ENCODE assay signal across 7 cellular contexts in genomic region chr16:57187902-57188710, GRCh38. TPM values are rescaled to one million over a fixed set of nuclear protein-coding genes. Genes with fewer than 3 reads are reported as not detected.
A peak's percentile ranks its signal among the peaks of the same experiment; 100 is the strongest.
DNase-seq lines count a peak whose midpoint lies in the region; ATAC-seq and TF ChIP-seq lines count a peak whose summit lies in the region.
"Not testable (repeated sequence)": the region's sequence is repeated elsewhere in the genome, so short reads cannot be mapped to it uniquely, and the experiment has no call there.

No MANE protein-coding gene starts in this region.

- peak overlapping the region; percentile 95 for H3K27ac Mint-ChIP-seq in activated B cell treated with CpG ODN at 0.5 μM for 24 hours

- H3K27ac ChIP-seq in brain microvascular endothelial cell; mesendoderm (ENCODE audit: low read depth, low read length): not testable (repeated sequence)

- H4K8ac ChIP-seq in mesendoderm (ENCODE audit: low read depth, low read length), result not testable (repeated sequence)

- H3K56ac ChIP-seq in mesendoderm (ENCODE audit: low read length), result peak overlapping the region; percentile 97

- peak overlapping the region; percentile 68 for H3K4me3 Mint-ChIP-seq in activated B cell treated with CpG ODN at 0.5 μM for 24 hours

- 100% methylated on average over 2 of the region's 18 CpGs for WGBS in mesendoderm (ENCODE audit: extremely low coverage, insufficient coverage, low lambda C conversion rate)

- not testable (repeated sequence) for H3K9me3 Mint-ChIP-seq in activated B cell treated with CpG ODN at 0.5 μM for 24 hours

- not testable (repeated sequence) for H3K23ac ChIP-seq in mesendoderm (ENCODE audit: low read length)

- not testable (repeated sequence) for DNase-seq in GM12864 (ENCODE audit: low read depth); MG63; activated B cell treated with CpG ODN at 0.5 μM for 24 hours; brain microvascular endothelial cell; fibroblast of the aortic adventitia (ENCODE audit: low read depth); mesendoderm; retinal pigment epithelial cell (ENCODE audit: low read depth)

- not testable (repeated sequence) for H3K27me3 ChIP-seq in MG63; brain microvascular endothelial cell (replicated peaks); mesendoderm (ENCODE audit: insufficient read depth, low read length, poor library complexity)

- intact Hi-C loops in activated B cell treated with CpG ODN at 0.5 μM for 24 hours (cut with micrococcal nuclease), result loop anchor here (2.0 to 5.0 kb wide), 3 partner anchors 231 to 457 kb away; partner anchors contain the start of genes CCDC102A and NUP93

- CTCF ChIA-PET in activated B cell treated with CpG ODN at 0.5 μM for 24 hours (lab: Charles Lee), result not testable (repeated sequence)

- not testable (repeated sequence) for H2BK5ac ChIP-seq in mesendoderm (ENCODE audit: low read length)

- peaks cover 18% of the 10 kb centered on the region for H3K36me3 Mint-ChIP-seq in activated B cell treated with CpG ODN at 0.5 μM for 24 hours (ENCODE audit: low read depth)

- H2BK120ac ChIP-seq in mesendoderm (ENCODE audit: low read depth, low read length), result not testable (repeated sequence)

- H2AK5ac ChIP-seq in mesendoderm (ENCODE audit: low read length), result not testable (repeated sequence)

- ATAC-seq in activated B cell treated with CpG ODN at 0.5 μM for 24 hours (ENCODE audit: low read depth), result not testable (repeated sequence)

- TF ChIP-seq CTCF in GM12864 (IDR thresholded peaks at IDR 0.05; ENCODE audit: low read depth, low read length, missing control alignments); activated B cell treated with CpG ODN at 0.5 μM for 24 hours (IDR thresholded peaks at IDR 0.05); brain microvascular endothelial cell (IDR thresholded peaks at IDR 0.05; ENCODE audit: low read depth, low read length, missing control alignments); fibroblast of the aortic adventitia (IDR thresholded peaks at IDR 0.05; ENCODE audit: insufficient read depth, low read length); retinal pigment epithelial cell (conservative IDR thresholded peaks at IDR 0.05; ENCODE audit: low read depth, low read length): not testable (repeated sequence)

- H3K4me3 ChIP-seq in GM12864 (ENCODE audit: low read depth, low read length) (peak overlapping the region; percentile 65), MG63 (peak overlapping the region; percentile 97), brain microvascular endothelial cell (ENCODE audit: low read depth, low read length) (peak overlapping the region; percentile 90), fibroblast of the aortic adventitia (ENCODE audit: low read depth, low read length) (peak overlapping the region; percentile 97), retinal pigment epithelial cell (ENCODE audit: low read length) (peak overlapping the region; percentile 98)
- not testable (repeated sequence) for H3K4me3 ChIP-seq in mesendoderm (ENCODE audit: low read length)

- peaks cover 15% of the 10 kb centered on the region for H3K79me1 ChIP-seq in mesendoderm (ENCODE audit: low read length)

- H3K9me3 ChIP-seq in MG63, result peaks cover 15% of the 10 kb centered on the region

- peaks cover 36% of the 10 kb centered on the region for H3K79me2 ChIP-seq in mesendoderm (ENCODE audit: control insufficient read depth, insufficient read depth, low read length)

- H3K18ac ChIP-seq in mesendoderm (ENCODE audit: low read length), result not testable (repeated sequence)

- not testable (repeated sequence) for H3K27me3 Mint-ChIP-seq in activated B cell treated with CpG ODN at 0.5 μM for 24 hours

- H3K4me1 Mint-ChIP-seq in activated B cell treated with CpG ODN at 0.5 μM for 24 hours, result peaks cover 54% of the 10 kb centered on the region

- POLR2A ChIA-PET in activated B cell treated with CpG ODN at 0.5 μM for 24 hours (lab: Charles Lee), result interaction anchor here (1.0 to 3.1 kb wide), 2 partner anchors 47 to 58 kb away, joined by 3 to 21 read pairs; partner anchors contain the start of gene ARL2BP

- not testable (repeated sequence) for H4K5ac ChIP-seq in mesendoderm (ENCODE audit: low read length)

- H3K36me3 ChIP-seq in MG63, result peaks cover 10% of the 10 kb centered on the region
- H3K36me3 ChIP-seq in brain microvascular endothelial cell (replicated peaks); mesendoderm (ENCODE audit: control insufficient read depth, insufficient read depth, low read length): not testable (repeated sequence)

- H3K4ac ChIP-seq in mesendoderm (ENCODE audit: low read depth, low read length), result not testable (repeated sequence)

- in situ Hi-C loops in brain microvascular endothelial cell (cut with HindIII; ENCODE audit: low pct_ligation_motif_present, low sequenced_read_pairs), result not testable (repeated sequence)

- H3K4me2 ChIP-seq in mesendoderm (ENCODE audit: low read length), result peak overlapping the region; percentile 83

- not testable (repeated sequence) for H2BK15ac ChIP-seq in mesendoderm (replicated peaks; ENCODE audit: low read depth)

- H3K4me1 ChIP-seq in mesendoderm (ENCODE audit: control insufficient read depth, low read depth, low read length), result not testable (repeated sequence)

- peak overlapping the region; percentile 92 for H3K9ac ChIP-seq in mesendoderm (ENCODE audit: low read length)

RNA-seq across cellular contexts. Expression of gene RSPRY1, which starts 2.0 kb away (rescaled TPM):
- total RNA-seq in MG63 (2014; rRNA removed; shearing (Covaris generic); ENCODE audit: low replicate concordance), result 72.1 and 106 TPM in 2 replicates
- 32.6 and 39.9 TPM in 2 replicates for total RNA-seq in activated B cell treated with CpG ODN at 0.5 μM for 24 hours
- 27.5 and 49.8 TPM in 2 replicates for total RNA-seq in fibroblast of the aortic adventitia (ENCODE audit: low replicate concordance)
- polyA plus RNA-seq in mesendoderm (2013, experiment 1 of 2), result 33.0 TPM
- polyA plus RNA-seq in mesendoderm (2013, experiment 2 of 2), result 32.1 TPM

RNA-seq across cellular contexts. Expression of gene PSME3IP1, which starts 2.3 kb away (rescaled TPM):
- 164 and 294 TPM in 2 replicates for total RNA-seq in MG63 (2014; rRNA removed; shearing (Covaris generic); ENCODE audit: low replicate concordance)
- total RNA-seq in activated B cell treated with CpG ODN at 0.5 μM for 24 hours (131 and 147 TPM in 2 replicates), fibroblast of the aortic adventitia (ENCODE audit: low replicate concordance) (61.7 and 71.5 TPM in 2 replicates)
- 75.7 TPM for polyA plus RNA-seq in mesendoderm (2013, experiment 1 of 2)
- polyA plus RNA-seq in mesendoderm (2013, experiment 2 of 2), result 77.7 TPM

RNA-seq across cellular contexts. Expression of gene ARL2BP, which starts 57.0 kb away (rescaled TPM):
- total RNA-seq in MG63 (2014; rRNA removed; shearing (Covaris generic); ENCODE audit: low replicate concordance), result 352 and 467 TPM in 2 replicates
- total RNA-seq in activated B cell treated with CpG ODN at 0.5 μM for 24 hours (27.1 and 29.4 TPM in 2 replicates), fibroblast of the aortic adventitia (ENCODE audit: low replicate concordance) (65.3 and 127 TPM in 2 replicates)
- polyA plus RNA-seq in mesendoderm (2013, experiment 1 of 2), result 16.7 TPM
- polyA plus RNA-seq in mesendoderm (2013, experiment 2 of 2), result 16.9 TPM
